13 cellular contexts compared by ENCODE assay signal in genomic region chr7:91565499-91566331, GRCh38.
DNase-seq lines count a peak whose midpoint lies in the region; ATAC-seq and TF ChIP-seq lines count a peak whose summit lies in the region.
"Had no signal": no experiment of that assay in that cellular context is flagged by ENCODE, and none has a peak within 500 bp of the region (broad histone marks: within the 10 kb centered on the region; RNA-seq: fewer than 3 reads in every experiment).

No MANE protein-coding gene starts in this region.

- H3K23ac ChIP-seq in mesenchymal stem cell (ENCODE audit: low read length in 2 of 2): no peak overlapping the region

- peak overlapping the region; percentile 46 for H3K9ac ChIP-seq in mesenchymal stem cell (ENCODE audit: low read length)
- H3K9ac ChIP-seq: BLaER1 had no signal

- in situ Hi-C loops in astrocyte of the cerebellum (cut with HindIII; ENCODE audit: low sequenced_read_pairs): no loop called here

- H4K8ac ChIP-seq in mesenchymal stem cell (ENCODE audit: low read length): no peak overlapping the region

- H2BK12ac ChIP-seq in mesenchymal stem cell (ENCODE audit: low read length in 2 of 2): no peak overlapping the region

- H2BK5ac ChIP-seq in mesenchymal stem cell (ENCODE audit: low read depth, low read length, poor library complexity, severe bottlenecking): no peak overlapping the region

- H3K4me2 ChIP-seq in mesenchymal stem cell (ENCODE audit: low read length, poor library complexity, severe bottlenecking): no peak overlapping the region
- H3K4me2 ChIP-seq: BLaER1 had no signal

- intact Hi-C loops in activated CD4-positive, alpha-beta T cell treated with anti-CD3 and anti-CD28 coated beads for 36 hours (cut with DNase I, micrococcal nuclease): no loop called here

- H3K36me3 ChIP-seq in mesenchymal stem cell (ENCODE audit: control insufficient read depth in 1 of 2, insufficient read depth in 2 of 2, low read depth in 1 of 2, low read length in 2 of 2): no peaks in the 10 kb centered on the region
- H3K36me3 ChIP-seq: BLaER1, vagina had no signal

- no peak overlapping the region for H3K4ac ChIP-seq in mesenchymal stem cell (ENCODE audit: low read depth in 1 of 2, low read length in 2 of 2)

- H3K27me3 Mint-ChIP-seq in activated CD4-positive, alpha-beta T cell treated with anti-CD3 and anti-CD28 coated beads for 36 hours: peaks cover 3% of the 10 kb centered on the region
- peaks cover 2% of the 10 kb centered on the region for H3K27me3 Mint-ChIP-seq in endothelial cell (ENCODE audit: unreplicated experiment)

- no peak overlapping the region for H2AFZ ChIP-seq in mesenchymal stem cell (ENCODE audit: low read depth, low read length)

- no peak overlapping the region for H3K27ac ChIP-seq in mesenchymal stem cell (ENCODE audit: low read length, poor library complexity, severe bottlenecking)
- H3K27ac ChIP-seq: BLaER1, foreskin keratinocyte, vagina had no signal

- CTCF ChIA-PET in activated CD4-positive, alpha-beta T cell treated with anti-CD3 and anti-CD28 coated beads for 36 hours (lab: Charles Lee): no interaction called here

- no peak overlapping the region for H4K91ac ChIP-seq in mesenchymal stem cell (ENCODE audit: low read length)

- no peak overlapping the region for H3K4me3 Mint-ChIP-seq in activated CD4-positive, alpha-beta T cell treated with anti-CD3 and anti-CD28 coated beads for 36 hours
- no peak overlapping the region for H3K4me3 Mint-ChIP-seq in endothelial cell (ENCODE audit: unreplicated experiment)

- H3K79me1 ChIP-seq in mesenchymal stem cell (replicated peaks; ENCODE audit: low read length, poor library complexity, severe bottlenecking): no peaks in the 10 kb centered on the region

- no peak overlapping the region for H3K18ac ChIP-seq in mesenchymal stem cell (ENCODE audit: low read depth in 1 of 2, low read length in 2 of 2)

- 85% methylated on average over 10 of the region's 12 CpGs for WGBS in mesenchymal stem cell

- no peaks in the 10 kb centered on the region for H3K4me1 Mint-ChIP-seq in activated CD4-positive, alpha-beta T cell treated with anti-CD3 and anti-CD28 coated beads for 36 hours
- no peaks in the 10 kb centered on the region for H3K4me1 Mint-ChIP-seq in endothelial cell (ENCODE audit: unreplicated experiment)

- H3K27me3 ChIP-seq in mesenchymal stem cell (ENCODE audit: control insufficient read depth in 1 of 2, insufficient read depth in 1 of 2, low read length in 2 of 2): peaks cover 0 to 4% of the 10 kb centered on the region in 2 experiments
- H3K27me3 ChIP-seq: BLaER1, foreskin keratinocyte, vagina had no signal

- peaks cover 2% of the 10 kb centered on the region for H3K4me1 ChIP-seq in mesenchymal stem cell (ENCODE audit: control insufficient read depth, insufficient read depth, low read depth, low read length)
- H3K4me1 ChIP-seq: BLaER1, foreskin keratinocyte had no signal

- TF ChIP-seq CTCF in astrocyte of the cerebellum (IDR thresholded peaks at IDR 0.05; ENCODE audit: low read depth, low read length, missing control alignments) (no peak), endothelial cell (IDR thresholded peaks at IDR 0.05; ENCODE audit: unreplicated experiment) (no peak)

- no peak overlapping the region for H2BK120ac ChIP-seq in mesenchymal stem cell (ENCODE audit: low read depth, low read length)

- no peak overlapping the region for H2AK5ac ChIP-seq in mesenchymal stem cell (ENCODE audit: low read length, severe bottlenecking)

- DNase-seq in AG08395 (ENCODE audit: low spot score) (peak; percentile 54), NCI-H1694 treated with DMSO at 0.1 percent for 48 hours (lab: John Stamatoyannopoulos, UW) (peak; percentile 92), astrocyte of the cerebellum (ENCODE audit: low read depth) (peak; percentile 58), mesenchymal stem cell (no peak), hepatic stellate cell (ENCODE audit: low spot score) (no peak), endothelial cell (ENCODE audit: low spot score) (no peak)
- DNase-seq in activated CD4-positive, alpha-beta T cell treated with anti-CD3 and anti-CD28 coated beads for 36 hours: no peak
- DNase-seq: foreskin keratinocyte; stimulated activated CD4-positive, alpha-beta T cell treated with anti-CD3 and anti-CD28 coated beads, Interleukin-4, amount 100 ng/mL, for 1 hour; T1000 had no signal

- H3K9me3 Mint-ChIP-seq in activated CD4-positive, alpha-beta T cell treated with anti-CD3 and anti-CD28 coated beads for 36 hours (ENCODE audit: low read depth): peaks cover 1% of the 10 kb centered on the region
- no peaks in the 10 kb centered on the region for H3K9me3 Mint-ChIP-seq in endothelial cell (ENCODE audit: unreplicated experiment)

- H2BK15ac ChIP-seq in mesenchymal stem cell (ENCODE audit: low read depth, poor library complexity, severe bottlenecking): no peak overlapping the region

- H3K36me3 Mint-ChIP-seq in activated CD4-positive, alpha-beta T cell treated with anti-CD3 and anti-CD28 coated beads for 36 hours (ENCODE audit: low read depth): no peaks in the 10 kb centered on the region
- H3K36me3 Mint-ChIP-seq in endothelial cell (ENCODE audit: low read depth, unreplicated experiment): no peaks in the 10 kb centered on the region

- H3K4me3 ChIP-seq in astrocyte of the cerebellum (ENCODE audit: low read depth, low read length): peak overlapping the region; percentile 7
- H3K4me3 ChIP-seq in mesenchymal stem cell (ENCODE audit: insufficient read depth in 1 of 2, low read depth in 1 of 2, low read length in 2 of 2): peak overlapping the region in 1 of 2 experiments; percentile 57
- H3K4me3 ChIP-seq: BLaER1, vagina had no signal

- POLR2A ChIA-PET in activated CD4-positive, alpha-beta T cell treated with anti-CD3 and anti-CD28 coated beads for 36 hours (lab: Charles Lee): no interaction called here

- no peak overlapping the region for H3K14ac ChIP-seq in mesenchymal stem cell (ENCODE audit: low read length in 2 of 2)

- no peak for ATAC-seq in HG03432 (IDR thresholded peaks at IDR 0.05; ENCODE audit: unreplicated experiment)
- ATAC-seq in activated CD4-positive, alpha-beta T cell treated with anti-CD3 and anti-CD28 coated beads for 36 hours: no peak
- ATAC-seq: foreskin keratinocyte had no signal

- no peaks in the 10 kb centered on the region for H3K9me3 ChIP-seq in mesenchymal stem cell (ENCODE audit: control insufficient read depth, low read length)
- H3K9me3 ChIP-seq: BLaER1, vagina had no signal

- H3K27ac Mint-ChIP-seq in activated CD4-positive, alpha-beta T cell treated with anti-CD3 and anti-CD28 coated beads for 36 hours: no peak overlapping the region
- H3K27ac Mint-ChIP-seq in endothelial cell (ENCODE audit: unreplicated experiment): no peak overlapping the region

Comparison
In these comparisons a context has a peak if more than half of its experiments do, and no peak if none do; other contexts are left out.
1. DNase-seq: peak in AG08395 (single experiment), NCI-H1694 treated with DMSO at 0.1 percent for 48 hours (single experiment) and astrocyte of the cerebellum (single experiment); none in mesenchymal stem cell (single experiment), hepatic stellate cell (single experiment), activated CD4-positive, alpha-beta T cell treated with anti-CD3 and anti-CD28 coated beads for 36 hours (single experiment) and endothelial cell (single experiment).